ENCODE assay signal across 12 cellular contexts in genomic region chr17:4247981-4248388, GRCh38. TPM values are rescaled to one million over a fixed set of nuclear protein-coding genes. Genes with fewer than 3 reads are reported as not detected.
DNase-seq lines count a peak whose midpoint lies in the region; TF ChIP-seq lines count a peak whose summit lies in the region.
"Had no signal": no experiment of that assay in that cellular context is flagged by ENCODE, and none has a peak within 500 bp of the region (broad histone marks: within the 10 kb centered on the region; RNA-seq: fewer than 3 reads in every experiment).

No MANE protein-coding gene starts in this region.

- H3K36me3 ChIP-seq in parathyroid adenoma (ENCODE audit: control insufficient read depth, insufficient read depth, low read length) = no peaks in the 10 kb centered on the region
- H3K36me3 ChIP-seq: cardiac muscle cell, MG63 had no signal

- H2AFZ ChIP-seq in parathyroid adenoma = peak overlapping the region; percentile 13

- peaks cover 32% of the 10 kb centered on the region for H3K79me2 ChIP-seq in parathyroid adenoma

- no peak overlapping the region for H3K27ac ChIP-seq in parathyroid adenoma
- H3K27ac ChIP-seq: cardiac muscle cell had no signal

- H3K4me1 ChIP-seq in parathyroid adenoma = peaks cover 7% of the 10 kb centered on the region

- peaks cover 13% of the 10 kb centered on the region for H3K36me3 Mint-ChIP-seq in T-helper 2 cell treated with Interferon-gamma antibody and Interleukin-4, amounts not matched to agents 5 μg/mL and 100 μg/mL, for 36 hours (ENCODE audit: low read depth)

- peaks cover 25% of the 10 kb centered on the region for H3K4me1 Mint-ChIP-seq in T-helper 2 cell treated with Interferon-gamma antibody and Interleukin-4, amounts not matched to agents 5 μg/mL and 100 μg/mL, for 36 hours (ENCODE audit: low read depth)

- H3K27me3 ChIP-seq in parathyroid adenoma (ENCODE audit: control insufficient read depth, insufficient read depth, low read length) = no peaks in the 10 kb centered on the region
- H3K27me3 ChIP-seq: cardiac muscle cell, MG63 had no signal

- TF ChIP-seq CTCF in epithelial cell of esophagus (IDR thresholded peaks at IDR 0.05; ENCODE audit: insufficient read depth, low read depth, low read length, missing control alignments) = no peak
- TF ChIP-seq CTCF in parathyroid adenoma (IDR thresholded peaks at IDR 0.05) = no peak
- TF ChIP-seq CTCF in GM10248 (IDR thresholded peaks at IDR 0.05; ENCODE audit: control extremely low read depth, extremely low read depth, low read depth, missing control alignments) = no peak

- H3K4me2 ChIP-seq in parathyroid adenoma (ENCODE audit: low read length) = no peak overlapping the region

- H3K9ac ChIP-seq in parathyroid adenoma = no peak overlapping the region

- DNase-seq in ELF-1 (ENCODE audit: low read depth, low spot score) = peak; percentile 78
- peak; percentile 22 for DNase-seq in NCI-H226
- DNase-seq in epithelial cell of esophagus (ENCODE audit: low read depth) = peak; percentile 91
- DNase-seq in T-helper 2 cell treated with Interferon-gamma antibody and Interleukin-4, amounts not matched to agents 5 μg/mL and 100 μg/mL, for 36 hours (ENCODE audit: low spot score) = no peak
- no peak for DNase-seq in putamen (ENCODE audit: low spot score)
- DNase-seq in H4 (ENCODE audit: low spot score) = no peak
- no peak for DNase-seq in GM10248 (ENCODE audit: extremely low spot score)
- DNase-seq: activated T-cell treated with anti-CD3 and anti-CD28 coated beads, Interleukin-2, amount 50 U/mL, for 1 hour; foreskin melanocyte; MG63 had no signal

- POLR2A ChIA-PET in GM10248 (lab: Yijun Ruan, JAX) = no interaction called here

- H3K27me3 Mint-ChIP-seq in T-helper 2 cell treated with Interferon-gamma antibody and Interleukin-4, amounts not matched to agents 5 μg/mL and 100 μg/mL, for 36 hours (ENCODE audit: low read depth) = no peaks in the 10 kb centered on the region

- no peaks in the 10 kb centered on the region for H3K9me3 ChIP-seq in parathyroid adenoma (ENCODE audit: control insufficient read depth, low read length)
- H3K9me3 ChIP-seq: MG63 had no signal

- H3K4me3 ChIP-seq in epithelial cell of esophagus (ENCODE audit: low read length) (no peak overlapping the region), parathyroid adenoma (ENCODE audit: low read depth, low read length) (no peak overlapping the region)
- H3K4me3 ChIP-seq: cardiac muscle cell, MG63 had no signal

- H3K4me3 Mint-ChIP-seq in T-helper 2 cell treated with Interferon-gamma antibody and Interleukin-4, amounts not matched to agents 5 μg/mL and 100 μg/mL, for 36 hours = no peak overlapping the region

- H3K9me3 Mint-ChIP-seq in T-helper 2 cell treated with Interferon-gamma antibody and Interleukin-4, amounts not matched to agents 5 μg/mL and 100 μg/mL, for 36 hours = no peaks in the 10 kb centered on the region

- CTCF ChIA-PET in GM10248 (lab: Yijun Ruan, JAX) = interaction anchor here (0.9 to 2.6 kb wide), 11 partner anchors 8 to 151 kb away, joined by 3 to 15 read pairs (median 3); no protein-coding TSS in a partner anchor

- no peak overlapping the region for H3K27ac Mint-ChIP-seq in T-helper 2 cell treated with Interferon-gamma antibody and Interleukin-4, amounts not matched to agents 5 μg/mL and 100 μg/mL, for 36 hours

RNA-seq across cellular contexts. Expression of gene ANKFY1, which starts 15.8 kb away (rescaled TPM):
- 12.0 and 17.0 TPM in 2 replicates for total RNA-seq in H4 (2014; rRNA removed; shearing (Covaris generic))

Comparison
In these comparisons a context has a peak if more than half of its experiments do, and no peak if none do; other contexts are left out.
1. DNase-seq: peak in ELF-1 (single experiment), NCI-H226 (single experiment) and epithelial cell of esophagus (single experiment); none in T-helper 2 cell treated with Interferon-gamma antibody and Interleukin-4, amounts not matched to agents 5 μg/mL and 100 μg/mL, for 36 hours (single experiment), putamen (single experiment), H4 (single experiment) and GM10248 (single experiment).